Comparison of ENCODE assay signal across 8 cellular contexts in genomic region chr1:144546274-144547171, GRCh38. TPM values are rescaled to one million over a fixed set of nuclear protein-coding genes. Genes with fewer than 3 reads are reported as not detected.
DNase-seq lines count a peak whose midpoint lies in the region; ATAC-seq, FAIRE-seq and TF ChIP-seq lines count a peak whose summit lies in the region.
"Not testable (repeated sequence)": the region's sequence is repeated elsewhere in the genome, so short reads cannot be mapped to it uniquely, and the experiment has no call there.

No MANE protein-coding gene starts in this region.

- not testable (repeated sequence) for H3F3A ChIP-seq in smooth muscle cell (ENCODE audit: low read depth)

- ATAC-seq in GM18907 (IDR thresholded peaks at IDR 0.05; ENCODE audit: unreplicated experiment) (peak; percentile 83), HG03095 (IDR thresholded peaks at IDR 0.05; ENCODE audit: unreplicated experiment) (peak; percentile 87)

- intact Hi-C loops in kidney (cut with DNase I): not testable (repeated sequence)

- peak overlapping the region; percentile 89 for H3K4me2 ChIP-seq in smooth muscle cell

- H3K4me1 ChIP-seq in kidney (ENCODE audit: control insufficient read depth in 1 of 2, insufficient read depth in 1 of 2, low read depth in 1 of 2, low read length in 2 of 2); smooth muscle cell (ENCODE audit: low read depth): not testable (repeated sequence)

- peak overlapping the region; percentile 99 for H3K27ac ChIP-seq in AG04450 (ENCODE audit: low read depth, low read length)
- H3K27ac ChIP-seq in kidney (ENCODE audit: low read depth in 2 of 2, low read length in 2 of 2): peak overlapping the region in 1 of 2 donors; percentile 77
- peak overlapping the region; percentile 97 for H3K27ac ChIP-seq in smooth muscle cell (ENCODE audit: low read depth)

- not testable (repeated sequence) for TF ChIP-seq CTCF in AG04450 (IDR thresholded peaks at IDR 0.05; ENCODE audit: low read depth, low read length); kidney (IDR thresholded peaks at IDR 0.05; ENCODE audit: borderline replicate concordance, extremely low read depth, insufficient read depth); smooth muscle cell (IDR thresholded peaks at IDR 0.05; ENCODE audit: borderline replicate concordance, insufficient read depth, poor library complexity, severe bottlenecking)

- POLR2A ChIA-PET in AG04450 (lab: Yijun Ruan, JAX): interaction anchor here (1.1 kb wide), 2 partner anchors 134 to 1841 kb away, joined by 7 to 8 read pairs; no protein-coding TSS in a partner anchor

- 2% methylated on average over 26 of the region's 37 CpGs for WGBS in smooth muscle cell (ENCODE audit: low lambda C conversion rate)

- H3K9me3 ChIP-seq in AG04450 (ENCODE audit: control insufficient read depth, insufficient read depth, low read length); kidney (ENCODE audit: control insufficient read depth in 1 of 2, low read length in 2 of 2); smooth muscle cell (replicated peaks; ENCODE audit: low read depth): not testable (repeated sequence)

- H3K27me3 ChIP-seq in AG04450 (ENCODE audit: control insufficient read depth, insufficient read depth, low read length); smooth muscle cell (ENCODE audit: low read depth): not testable (repeated sequence)

- H2AFZ ChIP-seq in smooth muscle cell (ENCODE audit: low read depth): peak overlapping the region; percentile 73

- not testable (repeated sequence) for H4K20me1 ChIP-seq in smooth muscle cell (ENCODE audit: low read depth)

- H3K4me3 ChIP-seq in AG04450 (ENCODE audit: low read depth, low read length) (peak overlapping the region; percentile 67), kidney (ENCODE audit: low read length in 2 of 2) (peak overlapping the region in 1 of 2 donors; percentile 29), smooth muscle cell (peak overlapping the region; percentile 65)

- not testable (repeated sequence) for H3K79me2 ChIP-seq in smooth muscle cell (ENCODE audit: low read depth)

- FAIRE-seq in kidney (lab: Jason Lieb, UNC): not testable (repeated sequence)

- not testable (repeated sequence) for H3K36me3 ChIP-seq in kidney (ENCODE audit: control insufficient read depth in 1 of 2, insufficient read depth in 2 of 2, low read length in 2 of 2); smooth muscle cell (ENCODE audit: low read depth)

- DNase-seq in AG04450 (ENCODE audit: low read depth, low spot score): peak; percentile 85
- peak; percentile 93 for DNase-seq in NCI-H748 (lab: John Stamatoyannopoulos, UW; ENCODE audit: unreplicated experiment)
- DNase-seq in activated CD4-positive, alpha-beta T cell treated with anti-CD3 and anti-CD28 coated beads, Interleukin-2, amount 50 U/mL, for 4 hours: peak; percentile 40 to 50
- DNase-seq in dedifferentiated amniotic fluid mesenchymal stem cell (ENCODE audit: extremely low spot score): peak; percentile 60
- peak; percentile 81 for DNase-seq in kidney
- peak; percentile 16 for DNase-seq in smooth muscle cell (lab: John Stamatoyannopoulos, UW; ENCODE audit: unreplicated experiment)

- H3K9ac ChIP-seq in kidney (ENCODE audit: low read length in 2 of 2): not testable (repeated sequence)
- peak overlapping the region; percentile 94 for H3K9ac ChIP-seq in smooth muscle cell (ENCODE audit: low read depth)

- CTCF ChIA-PET in AG04450 (lab: Charles Lee): not testable (repeated sequence)

RNA-seq across cellular contexts. Expression of gene PPIAL4F, which starts 46.2 kb away (rescaled TPM):
- polyA plus RNA-seq in AG04450 (2011; rRNA removed) (not detected in 2 replicates), kidney (ENCODE audit: insufficient read depth, low read depth, low replicate concordance) (not detected), smooth muscle cell (not detected in 2 replicates)
- polyA minus RNA-seq in AG04450 (2011; rRNA and poly(A)+ RNA removed): not detected in 2 replicates
- total RNA-seq in kidney (not detected), smooth muscle cell (not detected in 2 replicates)

Comparison
In these comparisons a context has a peak if more than half of its experiments do, and no peak if none do; other contexts are left out.
1. DNase-seq: peak in every context shown above with its lines; median percentile 93 in NCI-H748; 85 in AG04450; 81 in kidney; 60 in dedifferentiated amniotic fluid mesenchymal stem cell; 45 in activated CD4-positive, alpha-beta T cell treated with anti-CD3 and anti-CD28 coated beads, Interleukin-2, amount 50 U/mL, for 4 hours; 16 in smooth muscle cell.